Comparison of ENCODE assay signal across 9 cellular contexts in genomic region chr2:11692966-11693521, GRCh38. TPM values are rescaled to one million over a fixed set of nuclear protein-coding genes. Genes with fewer than 3 reads are reported as not detected.
DNase-seq lines count a peak whose midpoint lies in the region; ATAC-seq and TF ChIP-seq lines count a peak whose summit lies in the region.
"Had no signal": no experiment of that assay in that cellular context is flagged by ENCODE, and none has a peak within 500 bp of the region (broad histone marks: within the 10 kb centered on the region; RNA-seq: fewer than 3 reads in every experiment).

No MANE protein-coding gene starts in this region.

- intact Hi-C loops in mammary epithelial cell (cut with micrococcal nuclease): loop anchor here (1.0 kb wide), 2 partner anchors 51 to 86 kb away; no protein-coding TSS in a partner anchor

- H3K36me3 ChIP-seq in mammary epithelial cell (ENCODE audit: insufficient read depth, low read length) (no peaks in the 10 kb centered on the region), liver (ENCODE audit: control insufficient read depth in 4 of 4, insufficient read depth in 3 of 4, low read depth in 1 of 4, low read length in 3 of 4) (no peaks in the 10 kb centered on the region)

- no peak overlapping the region for H3K4me2 ChIP-seq in mammary epithelial cell (ENCODE audit: insufficient read depth, low read depth, low read length)

- TF ChIP-seq CTCF in WI38 (IDR thresholded peaks at IDR 0.05; ENCODE audit: low read depth, low read length) (peak; percentile 86), mammary epithelial cell (conservative IDR thresholded peaks at IDR 0.05 in 1 of 2, IDR thresholded peaks at IDR 0.05 in 1 of 2; ENCODE audit: extremely low read depth in 1 of 2, insufficient read depth in 1 of 2, low read depth in 1 of 2, low read length in 2 of 2) (peak; percentile 90), liver (IDR thresholded peaks at IDR 0.05; ENCODE audit: low read depth, low read length, missing input control) (peak; percentile 82)

- CTCF ChIA-PET in mammary epithelial cell (lab: Charles Lee; ENCODE audit: low non-redundant PET): interaction anchor here (0.8 to 1.0 kb wide), 2 partner anchors 86 to 87 kb away, joined by 6 to 16 read pairs; no protein-coding TSS in a partner anchor

- H3K4me3 ChIP-seq in WI38 (ENCODE audit: low read depth, low read length): no peak overlapping the region
- no peak overlapping the region for H3K4me3 ChIP-seq in mammary epithelial cell (replicated peaks in 1 of 3; ENCODE audit: insufficient read depth in 1 of 3, low read depth in 2 of 3, low read length in 3 of 3)
- H3K4me3 ChIP-seq in liver (ENCODE audit: low read depth in 1 of 3, low read length in 3 of 3): peak overlapping the region in 1 of 3 donors; percentile 16
- H3K4me3 ChIP-seq: skin epidermis had no signal

- peak; percentile 74 for ATAC-seq in GM18868 (IDR thresholded peaks at IDR 0.05; ENCODE audit: unreplicated experiment)
- ATAC-seq in HG03095 (IDR thresholded peaks at IDR 0.05; ENCODE audit: unreplicated experiment): peak; percentile 75

- no peaks in the 10 kb centered on the region for H4K20me1 ChIP-seq in mammary epithelial cell (ENCODE audit: insufficient read depth, low read length)

- H3K4me1 ChIP-seq in mammary epithelial cell (ENCODE audit: insufficient read depth, low read length): peaks cover 24% of the 10 kb centered on the region
- H3K4me1 ChIP-seq in liver (ENCODE audit: control insufficient read depth in 4 of 4, insufficient read depth in 4 of 4, low read length in 3 of 4): peaks cover 0 to 16% (median 7%) of the 10 kb centered on the region in 4 donors

- dilution Hi-C loops in mammary epithelial cell (cut with HindIII; ENCODE audit: low sequenced_read_pairs): no loop called here

- H3K27ac ChIP-seq in mammary epithelial cell (ENCODE audit: insufficient read depth, low read depth, low read length) (no peak overlapping the region), liver (ENCODE audit: low read depth in 1 of 2, low read length in 2 of 2) (peak overlapping the region; percentile 78 to 86)
- H3K27ac ChIP-seq: skin epidermis had no signal

- in situ Hi-C loops in mammary epithelial cell (cut with MboI; ENCODE audit: low sequenced_read_pairs in 2 of 2): loop anchor here (5.0 kb wide), 2 partner anchors 84 to 89 kb away; no protein-coding TSS in a partner anchor

- DNase-seq in AG08396 (ENCODE audit: low spot score) (peak; percentile 73), NCI-H2196 treated with DMSO at 0.1 percent for 48 hours (lab: John Stamatoyannopoulos, UW; ENCODE audit: unreplicated experiment) (peak; percentile 73), mammary epithelial cell (peak; percentile 57)
- DNase-seq in stimulated activated CD8-positive, alpha-beta memory T cell treated with anti-CD3 and anti-CD28 coated beads, Interleukin-12 subunit alpha, Interleukin-12 subunit beta, amount 100 ng/mL, for 4 hours (ENCODE audit: low read depth): peak; percentile 19

- no TSS peak for BruUV-seq in mammary epithelial cell (replicated peaks; lab: Mats Ljungman, UMichigan)

- no peaks in the 10 kb centered on the region for H3K79me2 ChIP-seq in mammary epithelial cell (ENCODE audit: insufficient read depth, low read length)

- 18% methylated on average over 6 of the region's 9 CpGs for WGBS in mammary epithelial cell (ENCODE audit: low coverage, missing lambda C conversion rate)
- WGBS in liver: 7% methylated on average over 9 of the region's 9 CpGs

- no peak overlapping the region for H2AFZ ChIP-seq in mammary epithelial cell (ENCODE audit: low read depth, low read length)

- TF ChIP-seq RAD21 in liver (IDR thresholded peaks at IDR 0.05): peak; percentile 87 to 92

- H3K27me3 ChIP-seq in mammary epithelial cell (ENCODE audit: insufficient read depth, low read length): peaks cover 2% of the 10 kb centered on the region
- H3K27me3 ChIP-seq in liver (ENCODE audit: control insufficient read depth in 4 of 4, insufficient read depth in 4 of 4, low read length in 3 of 4): no peaks in the 10 kb centered on the region

- no peak overlapping the region for H3K9ac ChIP-seq in mammary epithelial cell (ENCODE audit: insufficient read depth, low read length)
- H3K9ac ChIP-seq in liver (ENCODE audit: low read depth in 1 of 2, low read length in 2 of 2): peak overlapping the region in 1 of 2 donors; percentile 36

- H3K9me3 ChIP-seq in mammary epithelial cell (replicated peaks; ENCODE audit: insufficient read depth, low read length) (no peaks in the 10 kb centered on the region), liver (ENCODE audit: control insufficient read depth in 4 of 4, low read length in 3 of 4) (no peaks in the 10 kb centered on the region)

TF ChIP-seq in liver, 16 proteins besides CTCF, POLR2A, EP300 and RAD21:
- TF ChIP-seq GABPA (IDR thresholded peaks at IDR 0.05 in 1 of 2, conservative IDR thresholded peaks at IDR 0.05 in 1 of 2) (peak in 1 of 2 donors; percentile 22), EGR1 (IDR thresholded peaks at IDR 0.05; ENCODE audit: low read depth in 2 of 2) (peak in 1 of 2 donors; percentile 56), TAF1 (conservative IDR thresholded peaks at IDR 0.05) (peak; percentile 39), ZBTB33 (IDR thresholded peaks at IDR 0.05) (peak; percentile 85), NR2F2 (IDR thresholded peaks at IDR 0.05) (peak; percentile 44), HNF4A (conservative IDR thresholded peaks at IDR 0.05) (peak; percentile 97), REST (IDR thresholded peaks at IDR 0.05) (peak; percentile 90), JUND (IDR thresholded peaks at IDR 0.05) (peak; percentile 84 to 92), RXRA (IDR thresholded peaks at IDR 0.05) (peak; percentile 84 to 87), SP1 (IDR thresholded peaks at IDR 0.05) (peak; percentile 86), MAX (IDR thresholded peaks at IDR 0.05) (peak; percentile 83), YY1 (IDR thresholded peaks at IDR 0.05) (peak; percentile 76), HNF4G (IDR thresholded peaks at IDR 0.05) (peak; percentile 96), FOXA1 (IDR thresholded peaks at IDR 0.05) (peak; percentile 44), FOXA2 (IDR thresholded peaks at IDR 0.05) (peak; percentile 57)
- TF ChIP-seq, protein P1, sequence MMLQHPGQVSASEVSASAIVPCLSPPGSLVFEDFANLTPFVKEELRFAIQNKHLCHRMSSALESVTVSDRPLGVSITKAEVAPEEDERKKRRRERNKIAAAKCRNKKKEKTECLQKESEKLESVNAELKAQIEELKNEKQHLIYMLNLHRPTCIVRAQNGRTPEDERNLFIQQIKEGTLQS (IDR thresholded peaks at IDR 0.05): peak; percentile 91
TF ChIP-seq in liver: peak in this region for 16.

RNA-seq across cellular contexts. Expression of gene NTSR2, which starts 23.0 kb away (rescaled TPM):
- not detected for total RNA-seq in mammary epithelial cell
- polyA plus RNA-seq in mammary epithelial cell: not detected
- not detected for polyA minus RNA-seq in mammary epithelial cell
- total RNA-seq in liver: not detected
- polyA plus RNA-seq in liver: not detected

RNA-seq across cellular contexts. Expression of gene LPIN1, which starts 53.4 kb away (rescaled TPM):
- total RNA-seq in mammary epithelial cell (10 to 100 TPM; 28.3 to 54.8 TPM), liver (10 to 100 TPM; 10.1 to 27.4 TPM)
- polyA plus RNA-seq in mammary epithelial cell (58.5 TPM), liver (10 to 100 TPM; 12.3 to 14.6 TPM)
- polyA minus RNA-seq in mammary epithelial cell: 66.3 TPM

Comparison
In these comparisons a context has a peak if more than half of its experiments do, and no peak if none do; other contexts are left out.
1. DNase-seq: peak in every context shown above with its lines; median percentile 73 in AG08396; 73 in NCI-H2196 treated with DMSO at 0.1 percent for 48 hours; 57 in mammary epithelial cell; 19 in stimulated activated CD8-positive, alpha-beta memory T cell treated with anti-CD3 and anti-CD28 coated beads, Interleukin-12 subunit alpha, Interleukin-12 subunit beta, amount 100 ng/mL, for 4 hours.